ENCODE assay signal across 11 cellular contexts in genomic region chr10:7532723-7533498, GRCh38.
"Had no signal": no experiment of that assay in that cellular context is flagged by ENCODE, and none has a peak within 500 bp of the region (broad histone marks: within the 10 kb centered on the region; RNA-seq: fewer than 3 reads in every experiment).

No MANE protein-coding gene starts in this region.

- DNase-seq: foreskin keratinocyte; immature natural killer cell; left ventricle myocardium superior; mucosa of descending colon; naive thymus-derived CD8-positive, alpha-beta T cell; small intestine; stimulated activated CD4-positive, alpha-beta T cell treated with anti-CD3 and anti-CD28 coated beads, Interleukin-12 subunit alpha, Interleukin-12 subunit beta, amount 100 ng/mL, for 4 hours; stimulated activated naive CD4-positive, alpha-beta T cell treated with Interleukin-2 at 50 U/mL for 16 hours; trophoblast cell had no signal

- H3K36me3 ChIP-seq: right atrium auricular region had no signal

- H3K27me3 ChIP-seq: right atrium auricular region had no signal

- H3K4me3 Mint-ChIP-seq: dendritic cell treated with granulocyte-macrophage colony-stimulating factor and Interleukin-4, amounts not matched to agents 40 ng/mL and 50 ng/mL, for 4 days; immature natural killer cell; naive thymus-derived CD8-positive, alpha-beta T cell had no signal

- H3K4me1 ChIP-seq: foreskin keratinocyte, right atrium auricular region had no signal

- H3K4me1 Mint-ChIP-seq: immature natural killer cell; naive thymus-derived CD8-positive, alpha-beta T cell had no signal

- H3K4me3 ChIP-seq: mucosa of descending colon, right atrium auricular region had no signal

- H3K27ac ChIP-seq: foreskin keratinocyte, right atrium auricular region had no signal

- ATAC-seq: foreskin keratinocyte; left ventricle myocardium superior; mucosa of descending colon; naive thymus-derived CD8-positive, alpha-beta T cell had no signal

- H3K27ac Mint-ChIP-seq: dendritic cell treated with granulocyte-macrophage colony-stimulating factor and Interleukin-4, amounts not matched to agents 40 ng/mL and 50 ng/mL, for 4 days; immature natural killer cell; naive thymus-derived CD8-positive, alpha-beta T cell had no signal
